Comparison of ENCODE assay signal across 21 cellular contexts in genomic region chr2:237199577-237199976, GRCh38.
DNase-seq lines count a peak whose midpoint lies in the region; ATAC-seq, FAIRE-seq and TF ChIP-seq lines count a peak whose summit lies in the region.
"Had no signal": no experiment of that assay in that cellular context is flagged by ENCODE, and none has a peak within 500 bp of the region (broad histone marks: within the 10 kb centered on the region; RNA-seq: fewer than 3 reads in every experiment).

No MANE protein-coding gene starts in this region.

- TF ChIP-seq CTCF in SK-N-SH (IDR thresholded peaks at IDR 0.05), result no peak
- no peak for TF ChIP-seq CTCF in hepatocyte (IDR thresholded peaks at IDR 0.05; ENCODE audit: poor library complexity)
- no peak for TF ChIP-seq CTCF in gastrocnemius medialis (IDR thresholded peaks at IDR 0.05 in 4 of 5, conservative IDR thresholded peaks at IDR 0.05 in 1 of 5)

- H3K4me3 ChIP-seq in HUES48 (ENCODE audit: low read depth, low read length) (no peak overlapping the region), SK-N-SH (ENCODE audit: low read depth in 2 of 2, low read length in 1 of 2) (no peak overlapping the region), hepatocyte (no peak overlapping the region), gastrocnemius medialis (no peak overlapping the region)
- H3K4me3 ChIP-seq: HAP-1, lower lobe of right lung, suprapubic skin had no signal

- CTCF ChIA-PET in SK-N-SH (lab: Yijun Ruan, JAX), result no interaction called here

- no peaks in the 10 kb centered on the region for H4K20me1 ChIP-seq in SK-N-SH (ENCODE audit: insufficient read depth)
- no peaks in the 10 kb centered on the region for H4K20me1 ChIP-seq in hepatocyte (ENCODE audit: insufficient read depth, poor library complexity, severe bottlenecking)

- no peaks in the 10 kb centered on the region for H3K27me3 ChIP-seq in HUES48 (ENCODE audit: control insufficient read depth, insufficient read depth, low read length)
- no peaks in the 10 kb centered on the region for H3K27me3 ChIP-seq in SK-N-SH (ENCODE audit: insufficient read depth)
- H3K27me3 ChIP-seq in hepatocyte, result no peaks in the 10 kb centered on the region
- peaks cover 0 to 1% (median 0%) of the 10 kb centered on the region in 3 donors for H3K27me3 ChIP-seq in gastrocnemius medialis
- H3K27me3 ChIP-seq: suprapubic skin had no signal

- in situ Hi-C loops in gastrocnemius medialis (cut with MboI; ENCODE audit: low sequenced_read_pairs in 4 of 4), result no loop called here

- H3K79me2 ChIP-seq in SK-N-SH (ENCODE audit: insufficient read depth) (no peaks in the 10 kb centered on the region), hepatocyte (no peaks in the 10 kb centered on the region)

- H3K4me2 ChIP-seq in SK-N-SH, result 0 out of 2 replicates have a peak overlapping the region, but pooled peaks have one; percentile 48
- H3K4me2 ChIP-seq in hepatocyte, result no peak overlapping the region

- H2AFZ ChIP-seq in SK-N-SH (ENCODE audit: low read depth) (no peak overlapping the region), hepatocyte (no peak overlapping the region)

- peaks cover 31% of the 10 kb centered on the region for H3K4me1 ChIP-seq in HUES48 (ENCODE audit: control insufficient read depth, insufficient read depth, low read length)
- peaks cover 22 to 34% of the 10 kb centered on the region in 2 experiments; a peak in 3 of 4 replicates for H3K4me1 ChIP-seq in SK-N-SH (ENCODE audit: control insufficient read depth in 1 of 2, insufficient read depth in 2 of 2, low read depth in 1 of 2, low read length in 1 of 2)
- peaks cover 40% of the 10 kb centered on the region for H3K4me1 ChIP-seq in hepatocyte (ENCODE audit: insufficient read depth)
- H3K4me1 ChIP-seq in gastrocnemius medialis, result peaks cover 0 to 4% of the 10 kb centered on the region in 2 donors
- H3K4me1 ChIP-seq: HAP-1 had no signal

- WGBS in SK-N-SH (ENCODE audit: low lambda C conversion rate), result 93% methylated on average over 1 of the region's 2 CpGs
- 97% methylated on average over 2 of the region's 2 CpGs for WGBS in hepatocyte (ENCODE audit: low lambda C conversion rate, missing lambda C conversion rate)

- ATAC-seq in gastrocnemius medialis (no peak), HG03571 (IDR thresholded peaks at IDR 0.05; ENCODE audit: unreplicated experiment) (no peak), Right ventricle myocardium superior (ENCODE audit: poor library complexity) (no peak)

- intact Hi-C loops in gastrocnemius medialis (cut with DNase I; ENCODE audit: low total_unique reads), result loop anchor here (10.0 kb wide), 1 partner anchor 45 kb away; no protein-coding TSS in a partner anchor
- intact Hi-C loops in Right ventricle myocardium superior (cut with DNase I), result no loop called here

- POLR2A ChIA-PET in SK-N-SH (lab: Yijun Ruan, JAX), result no interaction called here

- TF ChIP-seq POLR2A in gastrocnemius medialis (IDR thresholded peaks at IDR 0.05), result no peak

- H3K27ac ChIP-seq in HUES48 (ENCODE audit: low read depth, low read length) (peak overlapping the region; percentile 97), SK-N-SH (ENCODE audit: low read depth in 2 of 2, low read length in 1 of 2) (peak overlapping the region; percentile 85 to 96), hepatocyte (peak overlapping the region; percentile 75), gastrocnemius medialis (peak overlapping the region; percentile 15 to 44 (median 28))
- H3K27ac ChIP-seq: epithelial cell of prostate, lower lobe of right lung, suprapubic skin had no signal

- DNase-seq in SK-N-SH (no peak), hepatocyte (ENCODE audit: low spot score) (no peak), gastrocnemius medialis (no peak), GM19239 (ENCODE audit: insufficient read length, low spot score) (no peak), Right ventricle myocardium superior (no peak)
- no peak for DNase-seq in stimulated activated CD4-positive, alpha-beta T cell treated with anti-CD3 and anti-CD28 coated beads, Interleukin-2, amount 100 ng/mL, for 24 hours
- DNase-seq: activated CD4-positive, alpha-beta T cell treated with anti-CD3 and anti-CD28 coated beads, Interleukin-2, amount 10 ng/mL, durations not matched to agents 7 days and 5 days; activated naive CD4-positive, alpha-beta T cell treated with anti-CD3 and anti-CD28 coated beads for 36 hours; activated T-cell treated with anti-CD3 and anti-CD28 coated beads for 4 hours; Caco-2; cortex of kidney; lower lobe of right lung; naive B cell; NCI-H1436; NCI-H2171; NCI-H774 had no signal

- peaks cover 41% of the 10 kb centered on the region for H3F3A ChIP-seq in SK-N-SH (replicated peaks; ENCODE audit: insufficient read depth)

- H3K9me3 ChIP-seq in HUES48 (ENCODE audit: control insufficient read depth, insufficient read depth, low read length) (peaks cover 10% of the 10 kb centered on the region), SK-N-SH (no peaks in the 10 kb centered on the region), hepatocyte (ENCODE audit: low read depth) (no peaks in the 10 kb centered on the region), gastrocnemius medialis (no peaks in the 10 kb centered on the region)
- H3K9me3 ChIP-seq: Caco-2, HAP-1, lower lobe of right lung, suprapubic skin had no signal

- H3K9me2 ChIP-seq in SK-N-SH, result no peaks in the 10 kb centered on the region
- no peaks in the 10 kb centered on the region for H3K9me2 ChIP-seq in hepatocyte (replicated peaks; ENCODE audit: insufficient read depth)

- TF ChIP-seq EP300 in SK-N-SH (IDR thresholded peaks at IDR 0.05; ENCODE audit: borderline replicate concordance in 1 of 2, low read depth in 1 of 2, low read length in 1 of 2), result 0 out of 4 replicates have a peak, but pooled peaks of 1 of the 2 experiments have one; percentile 2

- H3K36me3 ChIP-seq in HUES48 (ENCODE audit: control insufficient read depth, insufficient read depth, low read length) (no peaks in the 10 kb centered on the region), SK-N-SH (replicated peaks in 1 of 2; ENCODE audit: control insufficient read depth in 1 of 2, insufficient read depth in 2 of 2, low read length in 1 of 2) (no peaks in the 10 kb centered on the region), hepatocyte (replicated peaks; ENCODE audit: insufficient read depth, low read depth) (no peaks in the 10 kb centered on the region), gastrocnemius medialis (no peaks in the 10 kb centered on the region)
- H3K36me3 ChIP-seq: HAP-1, lower lobe of right lung, suprapubic skin had no signal

- FAIRE-seq in GM19239 (lab: Jason Lieb, UNC), result no peak

- TF ChIP-seq RAD21 in SK-N-SH (IDR thresholded peaks at IDR 0.05; ENCODE audit: low read length), result no peak

- H3K9ac ChIP-seq in HUES48 (ENCODE audit: low read depth, low read length) (no peak overlapping the region), SK-N-SH (peak overlapping the region; percentile 66; the same call in 1 of the 2 replicates)

TF ChIP-seq in SK-N-SH, 30 proteins besides CTCF, POLR2A, EP300 and RAD21 (continues in another document):
- no peak for TF ChIP-seq ELF1 (IDR thresholded peaks at IDR 0.05)
- TF ChIP-seq USF1 (IDR thresholded peaks at IDR 0.05; ENCODE audit: borderline replicate concordance, low read depth), result no peak
- TF ChIP-seq POLR2AphosphoS5 (IDR thresholded peaks at IDR 0.05; ENCODE audit: low read depth, low read length), result no peak
- no peak for TF ChIP-seq GATA2 (CRISPR knock-in tag; IDR thresholded peaks at IDR 0.05)
- no peak for TF ChIP-seq JUND (IDR thresholded peaks at IDR 0.05)
- TF ChIP-seq TCF12 (IDR thresholded peaks at IDR 0.05), result no peak
- TF ChIP-seq ZBTB33 (IDR thresholded peaks at IDR 0.05; ENCODE audit: borderline replicate concordance, low read depth), result no peak
- TF ChIP-seq MXI1 (IDR thresholded peaks at IDR 0.05; ENCODE audit: low read depth, low read length), result no peak
- TF ChIP-seq IRF3 (IDR thresholded peaks at IDR 0.05; ENCODE audit: low read depth, low read length), result no peak
- TF ChIP-seq RFX5 (IDR thresholded peaks at IDR 0.05; ENCODE audit: low read length), result no peak
- no peak for TF ChIP-seq MAX (IDR thresholded peaks at IDR 0.05; ENCODE audit: low read depth)
- TF ChIP-seq RCOR1 (IDR thresholded peaks at IDR 0.05; ENCODE audit: low read length), result no peak
- TF ChIP-seq EZH2phosphoT487 (IDR thresholded peaks at IDR 0.05; ENCODE audit: borderline replicate concordance, low read depth), result no peak
- no peak for TF ChIP-seq TEAD4 (IDR thresholded peaks at IDR 0.05; ENCODE audit: borderline replicate concordance, insufficient read depth)

Comparison
In these comparisons a context has a peak if more than half of its experiments do, and no peak if none do; other contexts are left out.
1. H3K27ac ChIP-seq: peak in every context shown above with its lines; median percentile 97 in HUES48; 90 in SK-N-SH; 75 in hepatocyte; 28 in gastrocnemius medialis.